In the genomic region with DNA sequence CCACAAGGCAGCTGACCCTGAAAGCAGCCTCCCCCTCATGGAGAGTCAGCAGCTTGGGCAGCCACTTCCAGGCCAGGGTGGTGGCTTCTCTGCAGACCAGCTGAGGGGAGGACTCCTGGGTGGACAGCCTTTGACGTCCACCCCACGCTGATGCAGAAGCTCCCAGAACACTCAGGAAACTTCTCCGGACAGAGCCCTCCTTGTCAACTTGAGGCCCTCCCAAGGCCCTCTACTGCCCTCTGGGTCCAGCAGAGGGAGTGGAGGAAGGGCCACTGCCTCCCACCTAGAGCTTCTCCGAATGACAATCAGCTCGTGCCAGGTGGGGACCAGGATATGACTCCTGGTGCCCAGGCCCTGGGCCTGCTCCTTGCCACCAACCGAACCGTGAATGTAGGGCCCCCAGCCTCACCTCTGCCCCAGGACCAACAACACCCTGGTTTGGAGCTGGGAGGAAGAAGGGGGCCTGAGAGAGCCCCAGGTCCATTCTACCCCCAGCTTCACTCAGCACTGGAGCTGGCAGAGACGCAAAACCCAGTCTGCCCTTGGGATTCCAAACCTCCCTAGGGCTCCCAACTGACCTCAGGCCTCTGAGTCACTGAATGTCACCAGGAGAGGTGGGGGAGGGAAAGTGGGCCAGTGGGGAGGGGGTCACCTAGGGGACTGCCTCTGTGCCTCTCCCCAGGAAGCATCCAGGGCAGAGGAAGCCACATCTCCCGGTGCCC, we compare ENCODE assay signal across 1 cellular context.
TF ChIP-seq lines count a peak whose summit lies in the region.

No MANE protein-coding gene starts in this region.

TF ChIP-seq in HepG2, 621 proteins besides CTCF, POLR2A, EP300 and RAD21 (continued from another document and continues in another):
- TF ChIP-seq, protein P1, sequence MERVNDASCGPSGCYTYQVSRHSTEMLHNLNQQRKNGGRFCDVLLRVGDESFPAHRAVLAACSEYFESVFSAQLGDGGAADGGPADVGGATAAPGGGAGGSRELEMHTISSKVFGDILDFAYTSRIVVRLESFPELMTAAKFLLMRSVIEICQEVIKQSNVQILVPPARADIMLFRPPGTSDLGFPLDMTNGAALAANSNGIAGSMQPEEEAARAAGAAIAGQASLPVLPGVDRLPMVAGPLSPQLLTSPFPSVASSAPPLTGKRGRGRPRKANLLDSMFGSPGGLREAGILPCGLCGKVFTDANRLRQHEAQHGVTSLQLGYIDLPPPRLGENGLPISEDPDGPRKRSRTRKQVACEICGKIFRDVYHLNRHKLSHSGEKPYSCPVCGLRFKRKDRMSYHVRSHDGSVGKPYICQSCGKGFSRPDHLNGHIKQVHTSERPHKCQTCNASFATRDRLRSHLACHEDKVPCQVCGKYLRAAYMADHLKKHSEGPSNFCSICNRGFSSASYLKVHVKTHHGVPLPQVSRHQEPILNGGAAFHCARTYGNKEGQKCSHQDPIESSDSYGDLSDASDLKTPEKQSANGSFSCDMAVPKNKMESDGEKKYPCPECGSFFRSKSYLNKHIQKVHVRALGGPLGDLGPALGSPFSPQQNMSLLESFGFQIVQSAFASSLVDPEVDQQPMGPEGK (CRISPR knock-in tag; IDR thresholded peaks at IDR 0.05): no peak; the same call in 1 of the 2 replicates
- TF ChIP-seq ARNTL (CRISPR knock-in tag; IDR thresholded peaks at IDR 0.05) (no peak), MAZ (IDR thresholded peaks at IDR 0.05; ENCODE audit: borderline replicate concordance, low read depth, low read length) (no peak), MAZ (CRISPR knock-in tag; IDR thresholded peaks at IDR 0.05; ENCODE audit: low read depth) (no peak; the same call in 1 of the 2 replicates), HNRNPH1 (optimal IDR thresholded peaks at IDR 0.05; ENCODE audit: low read depth, low read length) (no peak), HDAC2 (CRISPR knock-in tag; IDR thresholded peaks at IDR 0.05) (peak; percentile 57; the same call in 1 of the 2 replicates), FOXK1 (CRISPR knock-in tag; IDR thresholded peaks at IDR 0.05; ENCODE audit: borderline replicate concordance, low read depth) (no peak), CBX1 (IDR thresholded peaks at IDR 0.05; ENCODE audit: low read depth) (no peak), SRSF9 (IDR thresholded peaks at IDR 0.05; ENCODE audit: borderline replicate concordance, insufficient read depth, low read depth, low read length, poor library complexity, severe bottlenecking) (no peak), RARA (CRISPR knock-in tag; IDR thresholded peaks at IDR 0.05) (peak; percentile 73), FOSL2 (CRISPR knock-in tag; IDR thresholded peaks at IDR 0.05) (peak; percentile 87), ZBTB20 (CRISPR knock-in tag; IDR thresholded peaks at IDR 0.05; ENCODE audit: borderline replicate concordance, low read depth) (peak; percentile 46; the same call in 1 of the 2 replicates), ZNF879 (CRISPR knock-in tag; IDR thresholded peaks at IDR 0.05) (no peak), ZNF253 (CRISPR knock-in tag; IDR thresholded peaks at IDR 0.05; ENCODE audit: borderline replicate concordance) (no peak), ZNF124 (CRISPR knock-in tag; IDR thresholded peaks at IDR 0.05) (no peak), ZNF674 (CRISPR knock-in tag; IDR thresholded peaks at IDR 0.05; ENCODE audit: low read depth) (no peak), THYN1 (CRISPR knock-in tag; IDR thresholded peaks at IDR 0.05; ENCODE audit: borderline replicate concordance, low read depth) (no peak), SMC3 (IDR thresholded peaks at IDR 0.05; ENCODE audit: low read length) (peak; percentile 62), GFI1 (CRISPR knock-in tag; IDR thresholded peaks at IDR 0.05; ENCODE audit: borderline replicate concordance) (no peak), AKAP8 (CRISPR knock-in tag; IDR thresholded peaks at IDR 0.05) (no peak), MEF2D (CRISPR knock-in tag; IDR thresholded peaks at IDR 0.05) (no peak), KLF6 (CRISPR knock-in tag; IDR thresholded peaks at IDR 0.05) (0 out of 2 replicates have a peak, but pooled peaks have one; percentile 35), GATA4 (IDR thresholded peaks at IDR 0.05; ENCODE audit: borderline replicate concordance, low read depth) (no peak), HNRNPL (IDR thresholded peaks at IDR 0.05; ENCODE audit: low read depth, low read length) (peak; percentile 69; the same call in 1 of the 2 replicates), ZNF629 (CRISPR knock-in tag; conservative IDR thresholded peaks at IDR 0.05) (no peak), ZNF30 (CRISPR knock-in tag; IDR thresholded peaks at IDR 0.05) (no peak), ASH2L (IDR thresholded peaks at IDR 0.05; ENCODE audit: insufficient read length, low read depth, low read length) (no peak)
- TF ChIP-seq, protein P2, sequence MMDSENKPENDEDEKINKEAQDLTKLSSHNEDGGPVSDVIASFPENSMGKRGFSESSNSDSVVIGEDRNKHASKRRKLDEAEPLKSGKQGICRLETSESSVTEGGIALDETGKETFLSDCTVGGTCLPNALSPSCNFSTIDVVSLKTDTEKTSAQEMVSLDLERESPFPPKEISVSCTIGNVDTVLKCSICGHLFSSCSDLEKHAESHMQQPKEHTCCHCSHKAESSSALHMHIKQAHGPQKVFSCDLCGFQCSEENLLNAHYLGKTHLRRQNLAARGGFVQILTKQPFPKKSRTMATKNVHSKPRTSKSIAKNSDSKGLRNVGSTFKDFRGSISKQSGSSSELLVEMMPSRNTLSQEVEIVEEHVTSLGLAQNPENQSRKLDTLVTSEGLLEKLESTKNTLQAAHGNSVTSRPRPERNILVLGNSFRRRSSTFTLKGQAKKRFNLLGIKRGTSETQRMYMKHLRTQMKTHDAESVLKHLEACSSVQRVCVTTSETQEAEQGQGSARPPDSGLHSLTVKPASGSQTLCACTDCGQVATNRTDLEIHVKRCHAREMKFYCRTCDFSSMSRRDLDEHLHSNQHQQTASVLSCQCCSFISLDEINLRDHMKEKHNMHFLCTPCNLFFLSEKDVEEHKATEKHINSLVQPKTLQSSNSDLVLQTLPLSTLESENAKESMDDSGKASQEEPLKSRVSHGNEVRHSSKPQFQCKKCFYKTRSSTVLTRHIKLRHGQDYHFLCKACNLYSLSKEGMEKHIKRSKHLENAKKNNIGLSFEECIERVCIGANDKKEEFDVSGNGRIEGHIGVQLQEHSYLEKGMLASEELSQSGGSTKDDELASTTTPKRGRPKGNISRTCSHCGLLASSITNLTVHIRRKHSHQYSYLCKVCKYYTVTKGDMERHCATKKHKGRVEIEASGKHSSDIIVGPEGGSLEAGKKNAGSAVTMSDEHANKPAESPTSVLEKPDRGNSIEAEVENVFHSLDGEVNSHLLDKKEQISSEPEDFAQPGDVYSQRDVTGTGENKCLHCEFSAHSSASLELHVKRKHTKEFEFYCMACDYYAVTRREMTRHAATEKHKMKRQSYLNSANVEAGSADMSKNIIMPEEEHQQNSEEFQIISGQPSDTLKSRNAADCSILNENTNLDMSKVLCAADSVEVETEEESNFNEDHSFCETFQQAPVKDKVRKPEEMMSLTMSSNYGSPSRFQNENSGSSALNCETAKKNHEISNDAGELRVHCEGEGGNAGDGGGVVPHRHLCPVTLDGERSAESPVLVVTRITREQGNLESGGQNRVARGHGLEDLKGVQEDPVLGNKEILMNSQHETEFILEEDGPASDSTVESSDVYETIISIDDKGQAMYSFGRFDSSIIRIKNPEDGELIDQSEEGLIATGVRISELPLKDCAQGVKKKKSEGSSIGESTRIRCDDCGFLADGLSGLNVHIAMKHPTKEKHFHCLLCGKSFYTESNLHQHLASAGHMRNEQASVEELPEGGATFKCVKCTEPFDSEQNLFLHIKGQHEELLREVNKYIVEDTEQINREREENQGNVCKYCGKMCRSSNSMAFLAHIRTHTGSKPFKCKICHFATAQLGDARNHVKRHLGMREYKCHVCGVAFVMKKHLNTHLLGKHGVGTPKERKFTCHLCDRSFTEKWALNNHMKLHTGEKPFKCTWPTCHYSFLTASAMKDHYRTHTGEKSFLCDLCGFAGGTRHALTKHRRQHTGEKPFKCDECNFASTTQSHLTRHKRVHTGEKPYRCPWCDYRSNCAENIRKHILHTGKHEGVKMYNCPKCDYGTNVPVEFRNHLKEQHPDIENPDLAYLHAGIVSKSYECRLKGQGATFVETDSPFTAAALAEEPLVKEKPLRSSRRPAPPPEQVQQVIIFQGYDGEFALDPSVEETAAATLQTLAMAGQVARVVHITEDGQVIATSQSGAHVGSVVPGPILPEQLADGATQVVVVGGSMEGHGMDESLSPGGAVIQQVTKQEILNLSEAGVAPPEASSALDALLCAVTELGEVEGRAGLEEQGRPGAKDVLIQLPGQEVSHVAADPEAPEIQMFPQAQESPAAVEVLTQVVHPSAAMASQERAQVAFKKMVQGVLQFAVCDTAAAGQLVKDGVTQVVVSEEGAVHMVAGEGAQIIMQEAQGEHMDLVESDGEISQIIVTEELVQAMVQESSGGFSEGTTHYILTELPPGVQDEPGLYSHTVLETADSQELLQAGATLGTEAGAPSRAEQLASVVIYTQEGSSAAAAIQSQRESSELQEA (CRISPR knock-in tag; IDR thresholded peaks at IDR 0.05; ENCODE audit: not compliant biosample characterization): no peak
- TF ChIP-seq, protein P3, sequence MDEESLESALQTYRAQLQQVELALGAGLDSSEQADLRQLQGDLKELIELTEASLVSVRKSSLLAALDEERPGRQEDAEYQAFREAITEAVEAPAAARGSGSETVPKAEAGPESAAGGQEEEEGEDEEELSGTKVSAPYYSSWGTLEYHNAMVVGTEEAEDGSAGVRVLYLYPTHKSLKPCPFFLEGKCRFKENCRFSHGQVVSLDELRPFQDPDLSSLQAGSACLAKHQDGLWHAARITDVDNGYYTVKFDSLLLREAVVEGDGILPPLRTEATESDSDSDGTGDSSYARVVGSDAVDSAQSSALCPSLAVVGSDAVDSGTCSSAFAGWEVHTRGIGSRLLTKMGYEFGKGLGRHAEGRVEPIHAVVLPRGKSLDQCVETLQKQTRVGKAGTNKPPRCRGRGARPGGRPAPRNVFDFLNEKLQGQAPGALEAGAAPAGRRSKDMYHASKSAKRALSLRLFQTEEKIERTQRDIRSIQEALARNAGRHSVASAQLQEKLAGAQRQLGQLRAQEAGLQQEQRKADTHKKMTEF (CRISPR knock-in tag; IDR thresholded peaks at IDR 0.05): peak; percentile 46; the same call in 1 of the 2 replicates
- TF ChIP-seq, protein P4, sequence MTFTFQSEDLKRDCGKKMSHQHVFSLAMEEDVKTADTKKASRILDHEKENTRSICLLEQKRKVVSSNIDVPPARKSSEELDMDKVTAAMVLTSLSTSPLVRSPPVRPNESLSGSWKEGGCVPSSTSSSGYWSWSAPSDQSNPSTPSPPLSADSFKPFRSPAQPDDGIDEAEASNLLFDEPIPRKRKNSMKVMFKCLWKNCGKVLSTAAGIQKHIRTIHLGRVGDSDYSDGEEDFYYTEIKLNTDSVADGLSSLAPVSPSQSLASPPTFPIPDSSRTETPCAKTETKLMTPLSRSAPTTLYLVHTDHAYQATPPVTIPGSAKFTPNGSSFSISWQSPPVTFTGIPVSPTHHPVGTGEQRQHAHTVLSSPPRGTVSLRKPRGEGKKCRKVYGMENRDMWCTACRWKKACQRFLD (CRISPR knock-in tag; IDR thresholded peaks at IDR 0.05; ENCODE audit: borderline replicate concordance): no peak
- TF ChIP-seq, protein P5, sequence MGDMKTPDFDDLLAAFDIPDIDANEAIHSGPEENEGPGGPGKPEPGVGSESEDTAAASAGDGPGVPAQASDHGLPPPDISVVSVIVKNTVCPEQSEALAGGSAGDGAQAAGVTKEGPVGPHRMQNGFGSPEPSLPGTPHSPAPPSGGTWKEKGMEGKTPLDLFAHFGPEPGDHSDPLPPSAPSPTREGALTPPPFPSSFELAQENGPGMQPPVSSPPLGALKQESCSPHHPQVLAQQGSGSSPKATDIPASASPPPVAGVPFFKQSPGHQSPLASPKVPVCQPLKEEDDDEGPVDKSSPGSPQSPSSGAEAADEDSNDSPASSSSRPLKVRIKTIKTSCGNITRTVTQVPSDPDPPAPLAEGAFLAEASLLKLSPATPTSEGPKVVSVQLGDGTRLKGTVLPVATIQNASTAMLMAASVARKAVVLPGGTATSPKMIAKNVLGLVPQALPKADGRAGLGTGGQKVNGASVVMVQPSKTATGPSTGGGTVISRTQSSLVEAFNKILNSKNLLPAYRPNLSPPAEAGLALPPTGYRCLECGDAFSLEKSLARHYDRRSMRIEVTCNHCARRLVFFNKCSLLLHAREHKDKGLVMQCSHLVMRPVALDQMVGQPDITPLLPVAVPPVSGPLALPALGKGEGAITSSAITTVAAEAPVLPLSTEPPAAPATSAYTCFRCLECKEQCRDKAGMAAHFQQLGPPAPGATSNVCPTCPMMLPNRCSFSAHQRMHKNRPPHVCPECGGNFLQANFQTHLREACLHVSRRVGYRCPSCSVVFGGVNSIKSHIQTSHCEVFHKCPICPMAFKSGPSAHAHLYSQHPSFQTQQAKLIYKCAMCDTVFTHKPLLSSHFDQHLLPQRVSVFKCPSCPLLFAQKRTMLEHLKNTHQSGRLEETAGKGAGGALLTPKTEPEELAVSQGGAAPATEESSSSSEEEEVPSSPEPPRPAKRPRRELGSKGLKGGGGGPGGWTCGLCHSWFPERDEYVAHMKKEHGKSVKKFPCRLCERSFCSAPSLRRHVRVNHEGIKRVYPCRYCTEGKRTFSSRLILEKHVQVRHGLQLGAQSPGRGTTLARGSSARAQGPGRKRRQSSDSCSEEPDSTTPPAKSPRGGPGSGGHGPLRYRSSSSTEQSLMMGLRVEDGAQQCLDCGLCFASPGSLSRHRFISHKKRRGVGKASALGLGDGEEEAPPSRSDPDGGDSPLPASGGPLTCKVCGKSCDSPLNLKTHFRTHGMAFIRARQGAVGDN (CRISPR knock-in tag; IDR thresholded peaks at IDR 0.05): peak; percentile 86
- TF ChIP-seq, protein P6, sequence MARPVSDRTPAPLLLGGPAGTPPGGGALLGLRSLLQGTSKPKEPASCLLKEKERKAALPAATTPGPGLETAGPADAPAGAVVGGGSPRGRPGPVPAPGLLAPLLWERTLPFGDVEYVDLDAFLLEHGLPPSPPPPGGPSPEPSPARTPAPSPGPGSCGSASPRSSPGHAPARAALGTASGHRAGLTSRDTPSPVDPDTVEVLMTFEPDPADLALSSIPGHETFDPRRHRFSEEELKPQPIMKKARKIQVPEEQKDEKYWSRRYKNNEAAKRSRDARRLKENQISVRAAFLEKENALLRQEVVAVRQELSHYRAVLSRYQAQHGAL (CRISPR knock-in tag; IDR thresholded peaks at IDR 0.05; ENCODE audit: not compliant biosample characterization): no peak
- TF ChIP-seq, protein P7, sequence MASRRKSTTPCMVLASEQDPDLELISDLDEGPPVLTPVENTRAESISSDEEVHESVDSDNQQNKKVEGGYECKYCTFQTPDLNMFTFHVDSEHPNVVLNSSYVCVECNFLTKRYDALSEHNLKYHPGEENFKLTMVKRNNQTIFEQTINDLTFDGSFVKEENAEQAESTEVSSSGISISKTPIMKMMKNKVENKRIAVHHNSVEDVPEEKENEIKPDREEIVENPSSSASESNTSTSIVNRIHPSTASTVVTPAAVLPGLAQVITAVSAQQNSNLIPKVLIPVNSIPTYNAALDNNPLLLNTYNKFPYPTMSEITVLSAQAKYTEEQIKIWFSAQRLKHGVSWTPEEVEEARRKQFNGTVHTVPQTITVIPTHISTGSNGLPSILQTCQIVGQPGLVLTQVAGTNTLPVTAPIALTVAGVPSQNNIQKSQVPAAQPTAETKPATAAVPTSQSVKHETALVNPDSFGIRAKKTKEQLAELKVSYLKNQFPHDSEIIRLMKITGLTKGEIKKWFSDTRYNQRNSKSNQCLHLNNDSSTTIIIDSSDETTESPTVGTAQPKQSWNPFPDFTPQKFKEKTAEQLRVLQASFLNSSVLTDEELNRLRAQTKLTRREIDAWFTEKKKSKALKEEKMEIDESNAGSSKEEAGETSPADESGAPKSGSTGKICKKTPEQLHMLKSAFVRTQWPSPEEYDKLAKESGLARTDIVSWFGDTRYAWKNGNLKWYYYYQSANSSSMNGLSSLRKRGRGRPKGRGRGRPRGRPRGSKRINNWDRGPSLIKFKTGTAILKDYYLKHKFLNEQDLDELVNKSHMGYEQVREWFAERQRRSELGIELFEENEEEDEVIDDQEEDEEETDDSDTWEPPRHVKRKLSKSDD (CRISPR knock-in tag; IDR thresholded peaks at IDR 0.05; ENCODE audit: low read depth): no peak
- TF ChIP-seq, protein P8, sequence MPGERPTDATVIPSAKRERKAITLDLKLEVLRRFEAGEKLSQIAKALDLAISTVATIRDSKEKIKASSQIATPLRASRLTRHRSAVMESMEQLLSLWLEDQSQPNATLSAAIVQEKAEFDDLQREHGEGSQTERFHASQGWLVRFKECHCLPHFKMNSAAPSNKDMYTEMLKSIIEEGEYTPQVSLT (CRISPR knock-in tag; IDR thresholded peaks at IDR 0.05; ENCODE audit: borderline replicate concordance, low read depth): no peak
